ENCODE assay signal across 25 cellular contexts in genomic region chr18:2466978-2467377, GRCh38.
"Had no signal": no experiment of that assay in that cellular context is flagged by ENCODE, and none has a peak within 500 bp of the region (broad histone marks: within the 10 kb centered on the region; RNA-seq: fewer than 3 reads in every experiment).

No MANE protein-coding gene starts in this region.

- ATAC-seq: heart right ventricle; naive thymus-derived CD4-positive, alpha-beta T cell; psoas muscle; right cardiac atrium; stimulated activated naive CD8-positive, alpha-beta T cell treated with anti-CD3 and anti-CD28 coated beads, Interleukin-15, amount 100 ng/mL, for 72 hours had no signal

- H3K36me3 Mint-ChIP-seq: memory B cell; naive thymus-derived CD4-positive, alpha-beta T cell; neural progenitor cell had no signal

- H3K27ac Mint-ChIP-seq: activated CD4-positive, alpha-beta T cell treated with anti-CD3 and anti-CD28 coated beads, Interleukin-2, amount 10 ng/mL, durations not matched to agents 24 days and 14 days; memory B cell; naive thymus-derived CD4-positive, alpha-beta T cell; neural progenitor cell; stimulated activated naive CD8-positive, alpha-beta T cell treated with anti-CD3 and anti-CD28 coated beads, Interleukin-15, amount 100 ng/mL, for 72 hours had no signal

- H3K36me3 ChIP-seq: brain microvascular endothelial cell, esophagus muscularis mucosa, heart right ventricle, neural progenitor cell, suprapubic skin had no signal

- H3K9ac ChIP-seq: neural progenitor cell had no signal

- H3K4me1 ChIP-seq: esophagus muscularis mucosa, heart right ventricle, neural progenitor cell, psoas muscle, suprapubic skin had no signal

- H3K9me3 ChIP-seq: esophagus muscularis mucosa, psoas muscle, suprapubic skin had no signal

- H3K9me3 Mint-ChIP-seq: activated CD4-positive, alpha-beta T cell treated with anti-CD3 and anti-CD28 coated beads, Interleukin-2, amount 10 ng/mL, durations not matched to agents 24 days and 14 days; central memory CD8-positive, alpha-beta T cell; memory B cell; neural progenitor cell; stimulated activated naive CD8-positive, alpha-beta T cell treated with anti-CD3 and anti-CD28 coated beads, Interleukin-15, amount 100 ng/mL, for 72 hours had no signal

- H3K27me3 ChIP-seq: brain microvascular endothelial cell, esophagus muscularis mucosa, heart right ventricle, neural progenitor cell, suprapubic skin had no signal

- FAIRE-seq: endometrium, small intestine had no signal

- H3K4me3 ChIP-seq: coronary artery, esophagus muscularis mucosa, heart right ventricle, neural progenitor cell, psoas muscle, suprapubic skin had no signal

- H3K27ac ChIP-seq: brain microvascular endothelial cell, coronary artery, esophagus muscularis mucosa, heart right ventricle, neural progenitor cell, psoas muscle, suprapubic skin had no signal

- H3K4me2 ChIP-seq: neural progenitor cell had no signal

- DNase-seq: activated CD4-positive, alpha-beta T cell treated with anti-CD3 and anti-CD28 coated beads, Interleukin-2, amount 10 ng/mL, durations not matched to agents 24 days and 14 days; activated CD8-positive, alpha-beta memory T cell treated with anti-CD3 and anti-CD28 coated beads for 24 hours; activated CD8-positive, alpha-beta memory T cell treated with anti-CD3 and anti-CD28 coated beads, Interleukin-2, amount 50 U/mL, for 48 hours; activated effector memory CD4-positive, alpha-beta T cell treated with anti-CD3 and anti-CD28 coated beads, Interleukin-2, amount 50 U/mL, for 16 hours; activated naive CD4-positive, alpha-beta T cell treated with anti-CD3 and anti-CD28 coated beads, Interleukin-2, amount 50 U/mL, for 16 hours; activated T-cell treated with anti-CD3 and anti-CD28 coated beads, Interleukin-2, amount 50 U/mL, for 48 hours; aorta; brain microvascular endothelial cell; heart right ventricle; naive thymus-derived CD4-positive, alpha-beta T cell; psoas muscle; right cardiac atrium; small intestine; stimulated activated CD4-positive, alpha-beta T cell treated with anti-CD3 and anti-CD28 coated beads, Interleukin-15, amount 100 ng/mL, for 24 hours; stimulated activated CD4-positive, alpha-beta T cell treated with anti-CD3 and anti-CD28 coated beads, Interleukin-4, amount 100 ng/mL, for 1 hour; stimulated activated naive CD8-positive, alpha-beta T cell treated with anti-CD3 and anti-CD28 coated beads, Interleukin-15, amount 100 ng/mL, for 72 hours; T-helper 9 cell; trophoblast cell had no signal

- H3K4me3 Mint-ChIP-seq: activated CD4-positive, alpha-beta T cell treated with anti-CD3 and anti-CD28 coated beads, Interleukin-2, amount 10 ng/mL, durations not matched to agents 24 days and 14 days; central memory CD8-positive, alpha-beta T cell; memory B cell; naive thymus-derived CD4-positive, alpha-beta T cell; neural progenitor cell; stimulated activated naive CD8-positive, alpha-beta T cell treated with anti-CD3 and anti-CD28 coated beads, Interleukin-15, amount 100 ng/mL, for 72 hours had no signal

- H3K4me1 Mint-ChIP-seq: activated CD4-positive, alpha-beta T cell treated with anti-CD3 and anti-CD28 coated beads, Interleukin-2, amount 10 ng/mL, durations not matched to agents 24 days and 14 days; central memory CD8-positive, alpha-beta T cell; memory B cell; naive thymus-derived CD4-positive, alpha-beta T cell; neural progenitor cell; stimulated activated naive CD8-positive, alpha-beta T cell treated with anti-CD3 and anti-CD28 coated beads, Interleukin-15, amount 100 ng/mL, for 72 hours had no signal

- H2AFZ ChIP-seq: neural progenitor cell had no signal
